Comparison of ENCODE assay signal across 16 cellular contexts in the genomic region with DNA sequence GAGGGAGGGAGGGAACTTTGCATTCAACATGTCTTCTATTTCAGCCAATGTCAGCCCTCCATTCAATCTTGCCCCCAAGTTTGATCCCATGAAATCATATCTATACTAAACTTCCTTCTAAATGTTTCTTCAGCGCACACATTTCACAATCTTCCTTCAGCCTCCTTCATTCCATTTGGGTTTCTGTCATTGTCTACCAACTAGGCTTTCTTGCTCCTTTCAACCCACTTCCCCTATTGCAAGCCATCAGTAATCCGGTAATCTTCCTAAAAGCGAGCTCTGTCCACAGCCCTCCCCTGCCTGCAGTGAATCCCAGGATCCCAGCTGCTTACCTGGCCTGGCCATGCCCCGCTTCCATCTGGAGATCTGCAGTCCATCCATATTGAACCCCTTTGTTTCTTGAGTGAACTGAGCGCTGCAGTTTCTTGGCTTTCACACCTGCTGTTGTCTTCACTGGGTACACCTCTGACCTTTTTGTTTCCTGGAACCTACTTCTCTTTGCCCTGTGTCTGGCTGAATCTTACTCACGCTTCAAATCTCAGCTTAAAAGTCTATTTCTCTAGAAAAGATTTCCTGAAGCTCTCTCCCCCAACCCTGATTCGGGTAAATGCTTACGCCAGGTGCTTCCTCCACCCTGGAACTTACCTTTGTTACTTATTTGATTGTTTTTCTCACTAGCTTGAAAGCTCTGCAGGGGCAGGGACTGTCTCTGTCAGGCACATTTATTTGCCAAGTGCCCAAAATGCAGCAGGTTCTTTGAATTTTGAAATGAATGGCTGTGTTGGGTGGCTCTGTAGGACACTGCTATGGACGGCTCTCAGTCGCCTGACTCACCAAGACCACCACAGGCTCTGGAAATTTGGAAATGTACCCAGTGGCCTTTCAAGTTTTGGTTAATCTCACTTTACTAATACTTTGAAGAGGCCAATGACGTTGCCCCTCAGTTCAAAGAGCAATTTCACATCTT. TPM values are rescaled to one million over a fixed set of nuclear protein-coding genes. Genes with fewer than 3 reads are reported as not detected.
A peak's percentile ranks its signal among the peaks of the same experiment; 100 is the strongest.
DNase-seq lines count a peak whose midpoint lies in the region; ATAC-seq and TF ChIP-seq lines count a peak whose summit lies in the region.
"Had no signal": no experiment of that assay in that cellular context is flagged by ENCODE, and none has a peak within 500 bp of the region (broad histone marks: within the 10 kb centered on the region; RNA-seq: fewer than 3 reads in every experiment).

No MANE protein-coding gene starts in this region.

- no peaks in the 10 kb centered on the region for H3K27me3 Mint-ChIP-seq in CD4-positive, CD25-positive, alpha-beta regulatory T cell

- H3K4me3 Mint-ChIP-seq in CD4-positive, CD25-positive, alpha-beta regulatory T cell: peak overlapping the region; percentile 90 to 93 (median 92)

- no peaks in the 10 kb centered on the region for H3K9me3 ChIP-seq in CD4-positive, CD25-positive, alpha-beta regulatory T cell (ENCODE audit: control insufficient read depth in 2 of 2, low read length in 2 of 2)
- no peaks in the 10 kb centered on the region for H3K9me3 ChIP-seq in colonic mucosa
- H3K9me3 ChIP-seq: heart left ventricle had no signal

- TF ChIP-seq CTCF in colonic mucosa (IDR thresholded peaks at IDR 0.05): no peak

- peaks cover 86% of the 10 kb centered on the region for H3K4me1 ChIP-seq in CD4-positive, CD25-positive, alpha-beta regulatory T cell (ENCODE audit: control insufficient read depth, insufficient read depth, low read length, poor library complexity, severe bottlenecking)
- no peaks in the 10 kb centered on the region for H3K4me1 ChIP-seq in colonic mucosa

- no peak overlapping the region for H3K9ac ChIP-seq in colonic mucosa (ENCODE audit: low read depth in 2 of 2, low read length in 2 of 2)

- peaks cover 20% of the 10 kb centered on the region for H3K36me3 Mint-ChIP-seq in CD4-positive, CD25-positive, alpha-beta regulatory T cell

- H3K36me3 ChIP-seq in CD4-positive, CD25-positive, alpha-beta regulatory T cell (ENCODE audit: control insufficient read depth, insufficient read depth, low read length): no peaks in the 10 kb centered on the region
- H3K36me3 ChIP-seq in colonic mucosa: no peaks in the 10 kb centered on the region
- H3K36me3 ChIP-seq: brain microvascular endothelial cell, heart left ventricle had no signal

- H3K4me3 ChIP-seq in CD4-positive, CD25-positive, alpha-beta regulatory T cell (ENCODE audit: low read depth, low read length): peak overlapping the region; percentile 91
- H3K4me3 ChIP-seq in colonic mucosa: no peak overlapping the region
- H3K4me3 ChIP-seq: heart left ventricle, lung, SK-N-MC had no signal

- H3K27ac ChIP-seq in CD4-positive, CD25-positive, alpha-beta regulatory T cell (ENCODE audit: insufficient read depth, low read length, poor library complexity, severe bottlenecking): peak overlapping the region; percentile 86
- peak overlapping the region; percentile 33 for H3K27ac ChIP-seq in colonic mucosa
- H3K27ac ChIP-seq: brain microvascular endothelial cell, heart left ventricle, HL-60, SK-N-MC had no signal

- H3K4me1 Mint-ChIP-seq in CD4-positive, CD25-positive, alpha-beta regulatory T cell: peaks cover 50 to 95% (median 71%) of the 10 kb centered on the region in 4 donors

- ATAC-seq in CD4-positive, CD25-positive, alpha-beta regulatory T cell (ENCODE audit: low read depth in 2 of 2): peak; percentile 79 to 82
- ATAC-seq in GM19035 (IDR thresholded peaks at IDR 0.05; ENCODE audit: unreplicated experiment) (no peak), HG03025 (IDR thresholded peaks at IDR 0.05; ENCODE audit: low FRiP score, unreplicated experiment) (no peak), GM19467 (IDR thresholded peaks at IDR 0.05; ENCODE audit: unreplicated experiment) (no peak)
- ATAC-seq: heart left ventricle had no signal

- peak in 2 of 3 donors; percentile 58 to 94 for DNase-seq in CD4-positive, CD25-positive, alpha-beta regulatory T cell
- DNase-seq in NCI-H82 (lab: John Stamatoyannopoulos, UW) (peak; percentile 76), colonic mucosa (no peak), Ammon's horn (ENCODE audit: low spot score) (no peak)
- DNase-seq in activated CD4-positive, alpha-beta T cell treated with anti-CD3 and anti-CD28 coated beads, Interleukin-2, amount 50 U/mL, for 48 hours: peak; percentile 26 to 45
- DNase-seq: brain microvascular endothelial cell, heart left ventricle, NCI-H1105, NCI-H526 treated with DMSO at 0.1 percent for 48 hours, occipital lobe had no signal

- H3K9me3 Mint-ChIP-seq in CD4-positive, CD25-positive, alpha-beta regulatory T cell: peaks cover 0 to 4% (median 0%) of the 10 kb centered on the region in 7 donors

- peak overlapping the region; percentile 92 to 97 (median 96) for H3K27ac Mint-ChIP-seq in CD4-positive, CD25-positive, alpha-beta regulatory T cell

- intact Hi-C loops in colonic mucosa (cut with DNase I): no loop called here

- H3K27me3 ChIP-seq in CD4-positive, CD25-positive, alpha-beta regulatory T cell (ENCODE audit: control insufficient read depth, insufficient read depth, low read length): no peaks in the 10 kb centered on the region
- no peaks in the 10 kb centered on the region for H3K27me3 ChIP-seq in colonic mucosa
- H3K27me3 ChIP-seq: brain microvascular endothelial cell, heart left ventricle had no signal

RNA-seq across cellular contexts. Expression of gene ADTRP, which starts 50.3 kb away (rescaled TPM):
- total RNA-seq in CD4-positive, CD25-positive, alpha-beta regulatory T cell: 40.9 TPM
- polyA plus RNA-seq in CD4-positive, CD25-positive, alpha-beta regulatory T cell: 10 to 100 TPM; 27.3 to 41.7 (median 39.4) TPM
- 10 to 100 TPM; 56.6 to 79.9 TPM for total RNA-seq in colonic mucosa

Comparison
In these comparisons a context has a peak if more than half of its experiments do, and no peak if none do; other contexts are left out.
1. ATAC-seq: peak in CD4-positive, CD25-positive, alpha-beta regulatory T cell (2 of 2); none in GM19035 (single experiment), HG03025 (single experiment) and GM19467 (single experiment).
2. DNase-seq: peak in CD4-positive, CD25-positive, alpha-beta regulatory T cell (2 of 3), NCI-H82 (single experiment) and activated CD4-positive, alpha-beta T cell treated with anti-CD3 and anti-CD28 coated beads, Interleukin-2, amount 50 U/mL, for 48 hours (2 of 2); none in colonic mucosa (single experiment) and Ammon's horn (single experiment).